In the genomic region with DNA sequence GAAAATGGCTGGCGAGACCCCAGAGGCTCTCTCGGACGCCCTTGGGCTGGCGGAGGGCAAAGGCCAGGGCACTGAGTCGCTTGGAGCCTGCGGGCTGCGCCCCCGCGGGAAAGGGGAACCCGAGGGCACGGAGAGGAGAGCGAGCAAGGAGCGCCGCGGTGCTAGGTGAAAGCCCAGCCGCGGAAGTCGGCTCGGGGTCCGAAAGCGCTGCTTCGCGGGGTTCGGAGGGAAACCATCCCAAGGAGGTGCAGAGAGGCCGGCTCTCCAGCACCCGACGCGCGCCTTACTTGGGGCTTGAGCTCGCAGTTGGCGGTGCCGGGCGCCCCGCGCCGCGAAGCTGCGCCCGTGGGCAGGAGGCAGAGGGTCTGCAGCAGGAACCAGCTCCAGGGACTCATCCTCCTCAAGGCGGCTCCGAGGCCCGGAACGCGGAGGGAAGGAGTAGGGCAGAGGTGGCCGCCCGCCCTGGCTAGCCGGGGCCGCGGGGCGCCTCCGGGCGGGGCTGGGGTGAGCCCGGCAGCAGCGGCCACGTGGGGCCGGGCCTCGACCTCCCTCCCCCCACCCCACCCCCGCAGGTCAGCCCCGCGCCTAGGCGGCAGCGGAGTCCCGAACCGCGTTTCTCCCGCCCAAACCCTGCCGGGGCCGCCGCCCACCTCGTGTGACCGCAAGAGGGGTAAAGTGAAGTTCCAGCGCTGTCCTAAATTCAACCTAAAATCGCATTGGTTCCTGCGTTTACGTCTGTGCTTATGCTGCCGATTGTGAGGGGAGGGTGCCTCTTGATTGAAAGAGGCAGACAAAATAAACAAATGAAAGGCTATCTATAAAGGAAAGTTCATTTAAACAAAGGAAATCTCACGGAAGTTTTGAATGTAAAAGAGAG, we compare ENCODE assay signal across 8 cellular contexts. TPM values are rescaled to one million over a fixed set of nuclear protein-coding genes. Genes with fewer than 3 reads are reported as not detected.
DNase-seq lines count a peak whose midpoint lies in the region; ATAC-seq and TF ChIP-seq lines count a peak whose summit lies in the region.

A gene with protein sequence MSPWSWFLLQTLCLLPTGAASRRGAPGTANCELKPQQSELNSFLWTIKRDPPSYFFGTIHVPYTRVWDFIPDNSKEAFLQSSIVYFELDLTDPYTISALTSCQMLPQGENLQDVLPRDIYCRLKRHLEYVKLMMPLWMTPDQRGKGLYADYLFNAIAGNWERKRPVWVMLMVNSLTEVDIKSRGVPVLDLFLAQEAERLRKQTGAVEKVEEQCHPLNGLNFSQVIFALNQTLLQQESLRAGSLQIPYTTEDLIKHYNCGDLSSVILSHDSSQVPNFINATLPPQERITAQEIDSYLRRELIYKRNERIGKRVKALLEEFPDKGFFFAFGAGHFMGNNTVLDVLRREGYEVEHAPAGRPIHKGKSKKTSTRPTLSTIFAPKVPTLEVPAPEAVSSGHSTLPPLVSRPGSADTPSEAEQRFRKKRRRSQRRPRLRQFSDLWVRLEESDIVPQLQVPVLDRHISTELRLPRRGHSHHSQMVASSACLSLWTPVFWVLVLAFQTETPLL (minus strand): TSS at position 440 of the 877 bp plus-strand sequence. CDS start 45 bp downstream, at position 395.

- in situ Hi-C loops in KBM-7 (cut with MboI; ENCODE audit: low pct_unique_long_range_greater_than_20kb, low sequenced_read_pairs): no loop called here

- 0% methylated on average over 42 to 77 of the region's 77 CpGs for WGBS in ovary, 3 donors

- H3K36me3 Mint-ChIP-seq in Calu3 (ENCODE audit: insufficient read depth, unreplicated experiment): peaks cover 20% of the 10 kb centered on the region

- peak within 1 kb of the TSS; percentile 45 to 69 for H3K27ac ChIP-seq in ovary

- TF ChIP-seq CTCF in Calu3 (IDR thresholded peaks at IDR 0.05; ENCODE audit: unreplicated experiment): no peak
- no peak for TF ChIP-seq CTCF in fibroblast of pulmonary artery (IDR thresholded peaks at IDR 0.05; ENCODE audit: low read length, missing control alignments)
- no peak for TF ChIP-seq CTCF in ovary (IDR thresholded peaks at IDR 0.05)

- H3K27me3 Mint-ChIP-seq in Calu3 (ENCODE audit: unreplicated experiment): peaks cover 50% of the 10 kb centered on the region

- DNase-seq in Calu3 (no peak), KBM-7 (peak; percentile 52), fibroblast of pulmonary artery (ENCODE audit: low read depth) (no peak), ovary (peak; percentile 33 to 70 (median 55)), NCI-H2227 (lab: John Stamatoyannopoulos, UW; ENCODE audit: unreplicated experiment) (no peak)
- peak; percentile 85 for DNase-seq in activated CD8-positive, alpha-beta memory T cell treated with anti-CD3 and anti-CD28 coated beads, Interleukin-2, amount 50 U/mL, for 48 hours

- no peak for TF ChIP-seq EP300 in ovary (IDR thresholded peaks at IDR 0.05)

- peaks cover 12% of the 10 kb centered on the region for H3K4me1 ChIP-seq in ovary (ENCODE audit: insufficient read depth)

- TF ChIP-seq POLR2A in ovary (IDR thresholded peaks at IDR 0.05) (no peak), GM18505 (IDR thresholded peaks at IDR 0.05; ENCODE audit: borderline replicate concordance, extremely low read depth, insufficient read depth, insufficient read length) (no peak)

- no TSS peak for BruUV-seq in Calu3 (replicated peaks; lab: Mats Ljungman, UMichigan)

- H3K4me3 Mint-ChIP-seq in Calu3 (ENCODE audit: low read depth, unreplicated experiment): peak within 1 kb of the TSS; percentile 81

- no peak within 1 kb of the TSS for H3K27ac Mint-ChIP-seq in Calu3 (ENCODE audit: unreplicated experiment)

- H3K9me3 Mint-ChIP-seq in Calu3 (ENCODE audit: low read depth, unreplicated experiment): no peaks in the 10 kb centered on the region

- peaks cover 23% of the 10 kb centered on the region for H3K4me1 Mint-ChIP-seq in Calu3 (ENCODE audit: low read depth, unreplicated experiment)

- CTCF ChIA-PET in Calu3 (lab: Charles Lee): interaction anchor here (0.6 to 2.0 kb wide), 3 partner anchors 45 to 417 kb away, joined by 3 to 17 read pairs (median 15); no protein-coding TSS in a partner anchor

- H3K36me3 ChIP-seq in ovary: no peaks in the 10 kb centered on the region

- no peaks in the 10 kb centered on the region for H3K27me3 ChIP-seq in ovary

- H3K9me3 ChIP-seq in ovary: no peaks in the 10 kb centered on the region

- intact Hi-C loops in Calu3 (cut with micrococcal nuclease; ENCODE audit: unreplicated experiment): loop anchor here (5.0 kb wide), 2 partner anchors 74 to 384 kb away; no protein-coding TSS in a partner anchor
- intact Hi-C loops in ovary (cut with DNase I): loop anchor here in 2 of 4 donors (2.0 to 10.0 kb wide), 3 partner anchors 26 to 76 kb away; no protein-coding TSS in a partner anchor

- peak within 1 kb of the TSS; percentile 61 for H3K4me3 ChIP-seq in fibroblast of pulmonary artery (replicated peaks; ENCODE audit: low read depth, low read length)
- peak within 1 kb of the TSS; percentile 39 for H3K4me3 ChIP-seq in ovary

- no peak for ATAC-seq in GM18505 (IDR thresholded peaks at IDR 0.05; ENCODE audit: unreplicated experiment)
- ATAC-seq in HG02678 (IDR thresholded peaks at IDR 0.05; ENCODE audit: unreplicated experiment): no peak

RNA-seq across cellular contexts. Expression of the gene that starts here (rescaled TPM):
- total RNA-seq in Calu3 (2022) (0.68 and 1.2 TPM in 2 replicates), ovary (10 to 100 TPM; 12.2 to 71.0 (median 24.3) TPM)
- polyA plus RNA-seq in ovary: 10 to 100 TPM; 33.3 to 35.7 TPM

Comparison
In these comparisons a context has a peak if more than half of its experiments do, and no peak if none do; other contexts are left out.
1. DNase-seq: peak in KBM-7 (single experiment), activated CD8-positive, alpha-beta memory T cell treated with anti-CD3 and anti-CD28 coated beads, Interleukin-2, amount 50 U/mL, for 48 hours (single experiment) and ovary (5 of 5); none in Calu3 (single experiment), fibroblast of pulmonary artery (single experiment) and NCI-H2227 (single experiment).